ENCODE assay signal across 23 cellular contexts in the genomic region with DNA sequence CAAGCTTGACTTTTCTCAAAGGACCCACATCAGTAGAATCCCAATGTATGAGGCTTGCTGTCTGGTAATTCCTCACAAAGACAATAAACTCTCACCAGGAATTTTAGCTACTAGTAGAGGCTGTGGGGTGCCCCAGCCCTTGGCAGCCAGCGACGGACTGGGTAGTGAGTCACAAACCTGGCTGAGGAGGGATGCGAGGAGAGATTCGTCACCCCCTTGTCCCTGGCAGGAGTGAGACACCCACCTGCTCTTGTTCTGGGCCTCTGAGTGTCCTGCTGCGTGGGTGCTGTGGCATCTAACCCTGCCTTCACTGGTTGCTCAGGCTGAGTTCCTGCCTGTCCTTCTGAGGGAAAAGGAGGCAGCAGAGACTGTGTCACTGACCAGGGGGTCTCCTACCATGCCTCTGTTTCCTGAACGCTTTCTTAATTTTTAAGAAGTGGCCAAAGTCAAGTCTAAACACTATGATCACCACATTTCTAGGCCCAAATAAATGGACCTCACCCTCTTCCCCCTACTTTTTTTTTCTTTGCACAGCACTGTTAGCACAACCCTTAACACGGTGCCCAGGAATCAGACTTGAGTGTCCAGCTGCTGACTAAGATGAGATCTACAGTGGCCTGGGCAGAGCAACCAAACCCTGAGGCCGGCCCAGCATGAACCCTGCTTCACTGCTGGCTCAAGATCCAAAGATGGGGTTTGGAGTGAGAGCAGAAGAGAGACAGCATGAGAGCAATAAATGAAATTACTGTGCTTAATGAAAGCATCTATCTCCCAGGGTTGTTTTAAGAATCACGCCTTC.
A peak's percentile ranks its signal among the peaks of the same experiment; 100 is the strongest.
DNase-seq lines count a peak whose midpoint lies in the region; ATAC-seq and TF ChIP-seq lines count a peak whose summit lies in the region.
"Had no signal": no experiment of that assay in that cellular context is flagged by ENCODE, and none has a peak within 500 bp of the region (broad histone marks: within the 10 kb centered on the region; RNA-seq: fewer than 3 reads in every experiment).

No MANE protein-coding gene starts in this region.

- ATAC-seq in HCT116 (no peak), HG03469 (IDR thresholded peaks at IDR 0.05; ENCODE audit: unreplicated experiment) (no peak)
- ATAC-seq: activated T-cell treated with anti-CD3 and anti-CD28 coated beads, Interleukin-2, amount 50 U/mL, for 72 hours; gastrocnemius medialis; pancreas; right lobe of liver had no signal

- no peak overlapping the region for H2AFZ ChIP-seq in HCT116 (ENCODE audit: low read depth, low read length, poor library complexity, severe bottlenecking)

- no TSS peak for BruUV-seq in HCT116 (replicated peaks; lab: Mats Ljungman, UMichigan)

- peaks cover 2% of the 10 kb centered on the region for H3K27me3 Mint-ChIP-seq in osteocyte (ENCODE audit: unreplicated experiment)
- H3K27me3 Mint-ChIP-seq: CD4-positive, alpha-beta memory T cell had no signal

- H3K9me2 ChIP-seq in HCT116 (ENCODE audit: insufficient read depth): no peaks in the 10 kb centered on the region

- POLR2A ChIA-PET in HCT116 (lab: Charles Lee): no interaction called here

- CTCF ChIA-PET in HCT116 (lab: Charles Lee): no interaction called here

- no peak for DNase-seq in HCT116 (ENCODE audit: low read depth, low spot score)
- DNase-seq in RPMI7951 (ENCODE audit: low read depth): peak; percentile 59
- peak; percentile 71 for DNase-seq in epithelial cell of esophagus (ENCODE audit: low read depth)
- DNase-seq in osteocyte (ENCODE audit: extremely low spot score, unreplicated experiment): peak; percentile 68
- no peak for DNase-seq in NCI-H748 treated with DMSO at 0.1 percent for 48 hours (lab: John Stamatoyannopoulos, UW)
- DNase-seq in nucleus accumbens (lab: John Stamatoyannopoulos, UW): no peak
- no peak for DNase-seq in NCI-H2171 (lab: John Stamatoyannopoulos, UW)
- DNase-seq: activated naive CD4-positive, alpha-beta T cell treated with anti-CD3 and anti-CD28 coated beads for 36 hours; activated T-cell treated with anti-CD3 and anti-CD28 coated beads, Interleukin-2, amount 50 U/mL, for 72 hours; CD4-positive, alpha-beta memory T cell; effector CD8-positive, alpha-beta T cell; gastrocnemius medialis; NCI-H1694; NCI-H69; pancreas; right lobe of liver; SIG-M5; stimulated activated CD4-positive, alpha-beta T cell treated with anti-CD3 and anti-CD28 coated beads, Interleukin-15, amount 100 ng/mL, for 24 hours; stimulated activated CD8-positive, alpha-beta memory T cell treated with anti-CD3 and anti-CD28 coated beads, Interleukin-4, amount 100 ng/mL, for 48 hours; transverse colon had no signal

- peak overlapping the region; percentile 13; the same call in 1 of the 2 replicates for H3K4me2 ChIP-seq in HCT116 (ENCODE audit: low read length)

- H3K36me3 Mint-ChIP-seq in osteocyte (ENCODE audit: unreplicated experiment): no peaks in the 10 kb centered on the region
- H3K36me3 Mint-ChIP-seq: CD4-positive, alpha-beta memory T cell had no signal

- no peak for TF ChIP-seq RAD21 in HCT116 (IDR thresholded peaks at IDR 0.05; ENCODE audit: low read depth)

- TF ChIP-seq POLR2A in HCT116 (IDR thresholded peaks at IDR 0.05; ENCODE audit: borderline replicate concordance, extremely low read depth, insufficient read depth, insufficient read length): no peak

- H3K9me3 ChIP-seq in HCT116 (ENCODE audit: control insufficient read depth in 1 of 2, insufficient read depth in 1 of 2, low read depth in 1 of 2, low read length in 2 of 2): no peaks in the 10 kb centered on the region
- H3K9me3 ChIP-seq: ascending aorta, gastrocnemius medialis, pancreas, right lobe of liver, transverse colon had no signal

- H3K27ac Mint-ChIP-seq in osteocyte (ENCODE audit: unreplicated experiment): no peak overlapping the region
- H3K27ac Mint-ChIP-seq: activated naive CD4-positive, alpha-beta T cell treated with anti-CD3 and anti-CD28 coated beads for 36 hours; activated T-cell treated with anti-CD3 and anti-CD28 coated beads, Interleukin-2, amount 50 U/mL, for 72 hours; CD4-positive, alpha-beta memory T cell had no signal

- H3K27ac ChIP-seq in HCT116 (ENCODE audit: low read depth, low read length): no peak overlapping the region
- H3K27ac ChIP-seq: ascending aorta, gastrocnemius medialis, HL-60, pancreas, right lobe of liver, transverse colon had no signal

- RAD21 ChIA-PET in HCT116 (lab: Charles Lee; ENCODE audit: low non-redundant PET in 1 of 2, low total read pairs in 2 of 2, uncharacterized antibody in 2 of 2, unreplicated experiment in 2 of 2): no interaction called here

- peaks cover 2 to 9% of the 10 kb centered on the region in 2 experiments; a peak in 3 of 4 replicates for H3K4me1 ChIP-seq in HCT116 (ENCODE audit: control insufficient read depth in 1 of 2, insufficient read depth in 2 of 2, low read length in 2 of 2)
- H3K4me1 ChIP-seq: ascending aorta, gastrocnemius medialis, pancreas, right lobe of liver, transverse colon had no signal

- no peaks in the 10 kb centered on the region for H3K9me3 Mint-ChIP-seq in osteocyte (ENCODE audit: unreplicated experiment)
- H3K9me3 Mint-ChIP-seq: activated naive CD4-positive, alpha-beta T cell treated with anti-CD3 and anti-CD28 coated beads for 36 hours; activated T-cell treated with anti-CD3 and anti-CD28 coated beads, Interleukin-2, amount 50 U/mL, for 72 hours; CD4-positive, alpha-beta memory T cell had no signal

- TF ChIP-seq CTCF in HCT116 (IDR thresholded peaks at IDR 0.05 in 2 of 3, conservative IDR thresholded peaks at IDR 0.05 in 1 of 3; ENCODE audit: borderline replicate concordance in 1 of 3, insufficient read depth in 1 of 3, low read depth in 2 of 3, low read length in 2 of 3): no peak
- no peak for TF ChIP-seq CTCF in epithelial cell of esophagus (IDR thresholded peaks at IDR 0.05; ENCODE audit: insufficient read depth, low read depth, low read length, missing control alignments)
- no peak for TF ChIP-seq CTCF in osteocyte (IDR thresholded peaks at IDR 0.05)

- H3K36me3 ChIP-seq in HCT116 (ENCODE audit: control insufficient read depth in 1 of 2, insufficient read depth in 2 of 2, low read length in 2 of 2): no peaks in the 10 kb centered on the region
- H3K36me3 ChIP-seq: ascending aorta, gastrocnemius medialis, pancreas, right lobe of liver had no signal

- H3K79me2 ChIP-seq in HCT116 (ENCODE audit: insufficient read depth, low read length): no peaks in the 10 kb centered on the region

- H4K20me1 ChIP-seq in HCT116 (ENCODE audit: insufficient read depth): no peaks in the 10 kb centered on the region

- H3K4me1 Mint-ChIP-seq in osteocyte (ENCODE audit: unreplicated experiment): no peaks in the 10 kb centered on the region
- H3K4me1 Mint-ChIP-seq: CD4-positive, alpha-beta memory T cell had no signal

- intact Hi-C loops in HCT116 (cut with micrococcal nuclease): no loop called here

- H3K4me3 Mint-ChIP-seq in osteocyte (ENCODE audit: unreplicated experiment): no peak overlapping the region
- H3K4me3 Mint-ChIP-seq: activated naive CD4-positive, alpha-beta T cell treated with anti-CD3 and anti-CD28 coated beads for 36 hours; activated T-cell treated with anti-CD3 and anti-CD28 coated beads, Interleukin-2, amount 50 U/mL, for 72 hours; CD4-positive, alpha-beta memory T cell had no signal

- H3K9ac ChIP-seq in HCT116 (ENCODE audit: low read length): no peak overlapping the region

- H3K27me3 ChIP-seq in HCT116 (ENCODE audit: insufficient read depth, low read length): no peaks in the 10 kb centered on the region
- H3K27me3 ChIP-seq: ascending aorta, gastrocnemius medialis, pancreas, right lobe of liver, transverse colon had no signal

- H3K4me3 ChIP-seq in HCT116 (replicated peaks in 1 of 2; ENCODE audit: low read depth in 1 of 2, low read length in 2 of 2) (no peak overlapping the region), epithelial cell of esophagus (ENCODE audit: low read length) (no peak overlapping the region)
- H3K4me3 ChIP-seq: ascending aorta, gastrocnemius medialis, pancreas, right lobe of liver, transverse colon had no signal

TF ChIP-seq in HCT116, 20 proteins besides CTCF, POLR2A, EP300 and RAD21:
- TF ChIP-seq YY1 (IDR thresholded peaks at IDR 0.05; ENCODE audit: extremely low read depth, insufficient replicate concordance, low read depth, low read length) (no peak), EZH2phosphoT487 (IDR thresholded peaks at IDR 0.05; ENCODE audit: borderline replicate concordance) (no peak), EGR1 (IDR thresholded peaks at IDR 0.05; ENCODE audit: low read depth) (peak; percentile 49; the same call in 1 of the 2 replicates), CBX3 (IDR thresholded peaks at IDR 0.05; ENCODE audit: low read depth) (no peak), SP1 (IDR thresholded peaks at IDR 0.05; ENCODE audit: low read depth) (no peak)

Comparison
In these comparisons a context has a peak if more than half of its experiments do, and no peak if none do; other contexts are left out.
1. DNase-seq: peak in RPMI7951 (single experiment), epithelial cell of esophagus (single experiment) and osteocyte (single experiment); none in HCT116 (single experiment), NCI-H748 treated with DMSO at 0.1 percent for 48 hours (single experiment), nucleus accumbens (0 of 56) and NCI-H2171 (single experiment).